Comparison of ENCODE assay signal across 8 cellular contexts in the genomic region with DNA sequence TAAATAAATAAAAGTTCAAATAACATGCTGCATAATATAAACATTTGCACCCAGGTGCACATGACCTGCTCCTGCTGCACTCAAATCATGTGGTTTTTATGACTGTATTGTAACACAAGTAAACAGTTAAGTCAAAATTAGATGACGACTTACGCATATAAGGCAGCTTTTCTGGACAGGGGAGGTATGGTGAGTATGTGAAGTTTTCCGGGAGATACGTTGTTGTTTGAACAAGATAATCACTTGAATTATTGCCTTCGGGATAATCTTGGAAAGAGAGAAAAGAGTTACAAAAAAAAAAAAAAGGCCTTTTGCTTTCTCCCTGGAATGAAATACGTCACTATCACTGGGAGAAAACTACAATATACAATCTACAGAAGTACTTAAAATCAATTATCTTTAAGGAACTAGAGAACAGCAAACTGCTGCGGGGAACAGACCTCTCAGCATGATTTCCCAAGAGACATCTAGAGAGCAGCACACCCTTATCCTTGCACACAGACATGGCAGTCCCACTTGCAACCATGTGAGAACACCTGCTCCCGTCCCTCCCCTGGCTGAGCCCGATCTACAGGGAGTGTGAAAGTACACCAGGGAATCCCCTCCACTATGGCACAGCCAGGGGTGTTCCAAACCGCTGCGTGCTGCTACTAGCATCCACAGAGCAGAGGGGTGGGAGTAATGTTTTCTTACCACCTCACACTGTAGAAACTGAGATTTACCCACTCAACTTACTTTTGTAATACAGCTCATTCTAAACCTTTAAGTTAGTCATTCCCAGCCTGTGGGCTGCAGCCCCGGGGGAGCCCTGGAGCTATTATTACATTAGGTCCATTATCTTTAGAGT. TPM values are rescaled to one million over a fixed set of nuclear protein-coding genes. Genes with fewer than 3 reads are reported as not detected.
DNase-seq lines count a peak whose midpoint lies in the region; ATAC-seq and TF ChIP-seq lines count a peak whose summit lies in the region.

No MANE protein-coding gene starts in this region.

- peak overlapping the region; percentile 74 for H3K27ac Mint-ChIP-seq in activated T-helper 1 cell treated with anti-CD3 and anti-CD28 coated beads, Interleukin-12 subunit alpha, Interleukin-12 subunit beta, Interleukin-2, Interleukin-4 antibody, amounts not matched to agents 30 ng/mL and 10 ng/mL and 1 ng/mL, durations not matched to agents 14 hours and 24 hours and 36 hours
- H3K27ac Mint-ChIP-seq in chondrocyte (ENCODE audit: unreplicated experiment), result no peak overlapping the region

- DNase-seq in GM13976 (ENCODE audit: low spot score) (peak; percentile 51), chondrocyte (ENCODE audit: low spot score) (no peak), hypothalamus (lab: John Stamatoyannopoulos, UW) (no peak), OCI-M2 (lab: John Stamatoyannopoulos, UW; ENCODE audit: unreplicated experiment) (no peak)
- no peak for DNase-seq in activated T-helper 1 cell treated with anti-CD3 and anti-CD28 coated beads, Interleukin-12 subunit alpha, Interleukin-12 subunit beta, Interleukin-2, Interleukin-4 antibody, amounts not matched to agents 30 ng/mL and 10 ng/mL and 1 ng/mL, durations not matched to agents 14 hours and 24 hours and 36 hours (ENCODE audit: low spot score)
- DNase-seq in stimulated activated CD8-positive, alpha-beta memory T cell treated with anti-CD3 and anti-CD28 coated beads, Interleukin-4, amount 100 ng/mL, for 48 hours, result peak; percentile 65

- no peak for TF ChIP-seq CTCF in GM13976 (IDR thresholded peaks at IDR 0.05; ENCODE audit: borderline replicate concordance, control extremely low read depth, extremely low read depth, insufficient read depth, missing control alignments)
- no peak for TF ChIP-seq CTCF in chondrocyte (IDR thresholded peaks at IDR 0.05)

- peaks cover 4% of the 10 kb centered on the region for H3K27me3 Mint-ChIP-seq in activated T-helper 1 cell treated with anti-CD3 and anti-CD28 coated beads, Interleukin-12 subunit alpha, Interleukin-12 subunit beta, Interleukin-2, Interleukin-4 antibody, amounts not matched to agents 30 ng/mL and 10 ng/mL and 1 ng/mL, durations not matched to agents 14 hours and 24 hours and 36 hours (ENCODE audit: insufficient read depth)
- H3K27me3 Mint-ChIP-seq in chondrocyte (ENCODE audit: low read depth), result no peaks in the 10 kb centered on the region

- no peaks in the 10 kb centered on the region for H3K36me3 Mint-ChIP-seq in activated T-helper 1 cell treated with anti-CD3 and anti-CD28 coated beads, Interleukin-12 subunit alpha, Interleukin-12 subunit beta, Interleukin-2, Interleukin-4 antibody, amounts not matched to agents 30 ng/mL and 10 ng/mL and 1 ng/mL, durations not matched to agents 14 hours and 24 hours and 36 hours (ENCODE audit: low read depth)
- peaks cover 3% of the 10 kb centered on the region for H3K36me3 Mint-ChIP-seq in chondrocyte (ENCODE audit: low read depth)

- no peak overlapping the region for H3K4me3 Mint-ChIP-seq in activated T-helper 1 cell treated with anti-CD3 and anti-CD28 coated beads, Interleukin-12 subunit alpha, Interleukin-12 subunit beta, Interleukin-2, Interleukin-4 antibody, amounts not matched to agents 30 ng/mL and 10 ng/mL and 1 ng/mL, durations not matched to agents 14 hours and 24 hours and 36 hours
- H3K4me3 Mint-ChIP-seq in chondrocyte (ENCODE audit: unreplicated experiment), result no peak overlapping the region

- intact Hi-C loops in activated T-helper 1 cell treated with anti-CD3 and anti-CD28 coated beads, Interleukin-12 subunit alpha, Interleukin-12 subunit beta, Interleukin-2, Interleukin-4 antibody, amounts not matched to agents 30 ng/mL and 10 ng/mL and 1 ng/mL, durations not matched to agents 14 hours and 24 hours and 36 hours (cut with micrococcal nuclease), result loop anchor here (1.0 to 5.0 kb wide), 4 partner anchors 286 to 874 kb away; partner anchors contain the start of genes RNF125 and RNF138

- peaks cover 21% of the 10 kb centered on the region for H3K4me1 Mint-ChIP-seq in activated T-helper 1 cell treated with anti-CD3 and anti-CD28 coated beads, Interleukin-12 subunit alpha, Interleukin-12 subunit beta, Interleukin-2, Interleukin-4 antibody, amounts not matched to agents 30 ng/mL and 10 ng/mL and 1 ng/mL, durations not matched to agents 14 hours and 24 hours and 36 hours (ENCODE audit: low read depth)
- H3K4me1 Mint-ChIP-seq in chondrocyte (ENCODE audit: low read depth), result peaks cover 9% of the 10 kb centered on the region

- in situ Hi-C loops in GM13976 (cut with MboI; ENCODE audit: low sequenced_read_pairs, unreplicated experiment), result no loop called here

- no peaks in the 10 kb centered on the region for H3K9me3 Mint-ChIP-seq in activated T-helper 1 cell treated with anti-CD3 and anti-CD28 coated beads, Interleukin-12 subunit alpha, Interleukin-12 subunit beta, Interleukin-2, Interleukin-4 antibody, amounts not matched to agents 30 ng/mL and 10 ng/mL and 1 ng/mL, durations not matched to agents 14 hours and 24 hours and 36 hours
- peaks cover 9% of the 10 kb centered on the region for H3K9me3 Mint-ChIP-seq in chondrocyte (ENCODE audit: low read depth)

- peak; percentile 72 for ATAC-seq in GM21447 (IDR thresholded peaks at IDR 0.05; ENCODE audit: unreplicated experiment)
- ATAC-seq in HG03565 (IDR thresholded peaks at IDR 0.05; ENCODE audit: unreplicated experiment), result peak; percentile 78

RNA-seq across cellular contexts. Expression of gene B4GALT6, which starts 26.3 kb away (rescaled TPM):
- total RNA-seq in activated T-helper 1 cell treated with anti-CD3 and anti-CD28 coated beads, Interleukin-12 subunit alpha, Interleukin-12 subunit beta, Interleukin-2, Interleukin-4 antibody, amounts not matched to agents 30 ng/mL and 10 ng/mL and 1 ng/mL, durations not matched to agents 14 hours and 24 hours and 36 hours, result 1.8 and 3.0 TPM in 2 replicates
- total RNA-seq in chondrocyte, result 9.8 to 23.3 TPM (median 12.2 TPM) in 3 replicates

Comparison
In these comparisons a context has a peak if more than half of its experiments do, and no peak if none do; other contexts are left out.
1. DNase-seq: peak in GM13976 (single experiment) and stimulated activated CD8-positive, alpha-beta memory T cell treated with anti-CD3 and anti-CD28 coated beads, Interleukin-4, amount 100 ng/mL, for 48 hours (single experiment); none in activated T-helper 1 cell treated with anti-CD3 and anti-CD28 coated beads, Interleukin-12 subunit alpha, Interleukin-12 subunit beta, Interleukin-2, Interleukin-4 antibody, amounts not matched to agents 30 ng/mL and 10 ng/mL and 1 ng/mL, durations not matched to agents 14 hours and 24 hours and 36 hours (single experiment), chondrocyte (single experiment), hypothalamus (0 of 51) and OCI-M2 (single experiment).